8 cellular contexts compared by ENCODE assay signal in genomic region chr12:26853303-26854027, GRCh38. TPM values are rescaled to one million over a fixed set of nuclear protein-coding genes. Genes with fewer than 3 reads are reported as not detected.
A peak's percentile ranks its signal among the peaks of the same experiment; 100 is the strongest.
DNase-seq lines count a peak whose midpoint lies in the region; ATAC-seq and TF ChIP-seq lines count a peak whose summit lies in the region.

No MANE protein-coding gene starts in this region.

- no peak overlapping the region for H3K4me3 Mint-ChIP-seq in CD4-positive, alpha-beta memory T cell

- CTCF ChIA-PET in CD4-positive, alpha-beta memory T cell (lab: Charles Lee; ENCODE audit: partially characterized antibody) = interaction anchor here (1.3 to 2.6 kb wide), 6 partner anchors 32 to 454 kb away, joined by 4 to 13 read pairs (median 6); partner anchors contain the start of gene TM7SF3
- CTCF ChIA-PET in RWPE1 (lab: Yijun Ruan, JAX) = interaction anchor here (1.1 kb wide), 1 partner anchor 32 kb away, joined by 3 read pairs; no protein-coding TSS in a partner anchor

- peak; percentile 65 for ATAC-seq in foreskin keratinocyte

- H3K9me3 ChIP-seq in CD4-positive, alpha-beta memory T cell (ENCODE audit: control insufficient read depth in 1 of 2, low read length in 2 of 2) = no peaks in the 10 kb centered on the region
- no peaks in the 10 kb centered on the region for H3K9me3 ChIP-seq in KOPT-K1 (ENCODE audit: insufficient read depth, low read length, poor library complexity, severe bottlenecking)
- H3K9me3 ChIP-seq in ovary = no peaks in the 10 kb centered on the region
- no peaks in the 10 kb centered on the region for H3K9me3 ChIP-seq in tibial nerve

- intact Hi-C loops in CD4-positive, alpha-beta memory T cell (cut with micrococcal nuclease) = loop anchor here (1.0 to 5.0 kb wide), 6 partner anchors 20 to 453 kb away; partner anchors contain the start of genes ITPR2 and TM7SF3
- intact Hi-C loops in ovary (cut with DNase I) = loop anchor here in 1 of 4 donors (5.0 to 10.0 kb wide), 2 partner anchors 159 to 451 kb away; partner anchors contain the start of gene TM7SF3

- no peaks in the 10 kb centered on the region for H3K36me3 Mint-ChIP-seq in CD4-positive, alpha-beta memory T cell

- TF ChIP-seq EP300 in ovary (IDR thresholded peaks at IDR 0.05) (no peak), tibial nerve (IDR thresholded peaks at IDR 0.05) (peak in 1 of 2 donors; percentile 25)

- peak; percentile 77 for TF ChIP-seq CTCF in GM20000 (IDR thresholded peaks at IDR 0.05; ENCODE audit: extremely low read depth, missing control alignments)
- peak; percentile 75 for TF ChIP-seq CTCF in RWPE1 (conservative IDR thresholded peaks at IDR 0.05; ENCODE audit: low read depth)
- peak; percentile 92 for TF ChIP-seq CTCF in foreskin keratinocyte (conservative IDR thresholded peaks at IDR 0.05)
- peak; percentile 38 to 75 (median 74) for TF ChIP-seq CTCF in ovary (IDR thresholded peaks at IDR 0.05)
- TF ChIP-seq CTCF in tibial nerve (IDR thresholded peaks at IDR 0.05) = peak; percentile 82 to 89 (median 86)

- no peak for TF ChIP-seq POLR2A in ovary (IDR thresholded peaks at IDR 0.05)
- no peak for TF ChIP-seq POLR2A in tibial nerve (IDR thresholded peaks at IDR 0.05)

- no peaks in the 10 kb centered on the region for H3K27me3 ChIP-seq in CD4-positive, alpha-beta memory T cell (ENCODE audit: insufficient read depth, low read length)
- peaks cover 8% of the 10 kb centered on the region for H3K27me3 ChIP-seq in foreskin keratinocyte
- no peaks in the 10 kb centered on the region for H3K27me3 ChIP-seq in ovary
- no peaks in the 10 kb centered on the region for H3K27me3 ChIP-seq in tibial nerve

- H3K4me1 Mint-ChIP-seq in CD4-positive, alpha-beta memory T cell = no peaks in the 10 kb centered on the region

- peaks cover 3 to 6% of the 10 kb centered on the region in 2 donors for H3K27me3 Mint-ChIP-seq in CD4-positive, alpha-beta memory T cell

- DNase-seq in CD4-positive, alpha-beta memory T cell = peak; percentile 59 to 69 (median 67)
- DNase-seq in GM20000 (ENCODE audit: low spot score) (peak; percentile 76), RWPE1 (ENCODE audit: low spot score) (peak; percentile 62), foreskin keratinocyte (no peak), ovary (peak; percentile 33 to 66 (median 58)), tibial nerve (ENCODE audit: low spot score in 2 of 2) (peak; percentile 46 to 67)
- DNase-seq in activated effector memory CD4-positive, alpha-beta T cell treated with Interleukin-2 at 50 U/mL for 16 hours = peak; percentile 57

- no peaks in the 10 kb centered on the region for H3K36me3 ChIP-seq in CD4-positive, alpha-beta memory T cell (ENCODE audit: insufficient read depth, low read length)
- no peaks in the 10 kb centered on the region for H3K36me3 ChIP-seq in KOPT-K1 (ENCODE audit: insufficient read depth, low read length)
- H3K36me3 ChIP-seq in ovary = no peaks in the 10 kb centered on the region
- no peaks in the 10 kb centered on the region for H3K36me3 ChIP-seq in tibial nerve

- H3K4me3 ChIP-seq in CD4-positive, alpha-beta memory T cell (ENCODE audit: low read length in 2 of 2) = no peak overlapping the region
- H3K4me3 ChIP-seq in ovary (no peak overlapping the region), tibial nerve (no peak overlapping the region)

- POLR2A ChIA-PET in CD4-positive, alpha-beta memory T cell (lab: Charles Lee; ENCODE audit: partially characterized antibody) = interaction anchor here (0.6 kb wide), 1 partner anchor 169 kb away, joined by 3 read pairs; the partner anchor contains the start of gene MED21
- POLR2A ChIA-PET in RWPE1 (lab: Yijun Ruan, JAX; ENCODE audit: low non-redundant PET) = no interaction called here

- peak overlapping the region in 2 of 7 donors; percentile 10 to 14 for H3K27ac Mint-ChIP-seq in CD4-positive, alpha-beta memory T cell

- whole genome bisulfite sequencing in ovary, 3 donors = 52 to 55% (median 52%) methylated on average over 12 of the region's 12 CpGs
- 39 to 62% methylated on average over 11 to 12 of the region's 12 CpGs for WGBS in tibial nerve, 2 donors

- H3K4me1 ChIP-seq in CD4-positive, alpha-beta memory T cell (ENCODE audit: insufficient read depth, low read length) = peaks cover 4% of the 10 kb centered on the region
- H3K4me1 ChIP-seq in foreskin keratinocyte (no peaks in the 10 kb centered on the region), ovary (ENCODE audit: insufficient read depth) (no peaks in the 10 kb centered on the region), tibial nerve (peaks cover 0 to 3% (median 0%) of the 10 kb centered on the region in 4 donors)

- no peaks in the 10 kb centered on the region for H3K9me3 Mint-ChIP-seq in CD4-positive, alpha-beta memory T cell

- no peak overlapping the region for H3K27ac ChIP-seq in CD4-positive, alpha-beta memory T cell (ENCODE audit: low read depth, low read length)
- H3K27ac ChIP-seq in KOPT-K1 (ENCODE audit: low read depth, low read length, poor library complexity, severe bottlenecking) (peak overlapping the region; percentile 48), RWPE1 (peak overlapping the region; percentile 57), foreskin keratinocyte (no peak overlapping the region), ovary (no peak overlapping the region), tibial nerve (no peak overlapping the region)

RNA-seq across cellular contexts. Expression of gene ITPR2, which starts 20.5 kb away (rescaled TPM):
- total RNA-seq in CD4-positive, alpha-beta memory T cell = 10 to 100 TPM; 54.7 to 55.6 TPM
- polyA plus RNA-seq in CD4-positive, alpha-beta memory T cell = 10 to 100 TPM in 1 of 2 donors, 1 to 10 TPM in 1; 4.7 to 13.4 TPM
- total RNA-seq in foreskin keratinocyte (9.1 and 10.5 TPM in 2 replicates), ovary (10 to 100 TPM; 23.7 to 51.1 (median 33.9) TPM), tibial nerve (10 to 100 TPM; 32.6 to 49.8 (median 39.9) TPM)
- polyA plus RNA-seq in foreskin keratinocyte (0.77 and 0.98 TPM in 2 replicates), ovary (10 to 100 TPM in 1 of 2 donors, 1 to 10 TPM in 1; 5.9 to 14.2 TPM)

Comparison
In these comparisons a context has a peak if more than half of its experiments do, and no peak if none do; other contexts are left out.
1. DNase-seq: peak in CD4-positive, alpha-beta memory T cell (5 of 5), GM20000 (single experiment), RWPE1 (single experiment), activated effector memory CD4-positive, alpha-beta T cell treated with Interleukin-2 at 50 U/mL for 16 hours (single experiment), ovary (5 of 5) and tibial nerve (2 of 2); none in foreskin keratinocyte (0 of 2).
2. H3K27ac ChIP-seq: peak in KOPT-K1 (single experiment) and RWPE1 (single experiment); none in CD4-positive, alpha-beta memory T cell (single experiment), foreskin keratinocyte (single experiment), ovary (0 of 2) and tibial nerve (0 of 4).
3. Peak in every context shown above with its lines, with median percentiles within 50 percentile points of each other: CTCF ChIP-seq.